10 cellular contexts compared by ENCODE assay signal in genomic region chr3:27591321-27591711, GRCh38.
DNase-seq lines count a peak whose midpoint lies in the region; TF ChIP-seq lines count a peak whose summit lies in the region.
"Had no signal": no experiment of that assay in that cellular context is flagged by ENCODE, and none has a peak within 500 bp of the region (broad histone marks: within the 10 kb centered on the region; RNA-seq: fewer than 3 reads in every experiment).

No MANE protein-coding gene starts in this region.

- H3K27me3 ChIP-seq in esophagus muscularis mucosa, result no peaks in the 10 kb centered on the region

- DNase-seq in Calu3 (no peak), SK-N-MC (ENCODE audit: low read depth, low spot score) (no peak), esophagus muscularis mucosa (ENCODE audit: extremely low spot score) (no peak), pulmonary artery endothelial cell (ENCODE audit: low read depth, low spot score) (peak; percentile 44), NCI-H187 (lab: John Stamatoyannopoulos, UW) (no peak), NCI-H146 (lab: John Stamatoyannopoulos, UW) (no peak), GM03348 (ENCODE audit: low spot score) (no peak), GM10266 (ENCODE audit: extremely low spot score) (no peak)
- DNase-seq: cortex of kidney, T1000 had no signal

- TF ChIP-seq CTCF in Calu3 (IDR thresholded peaks at IDR 0.05; ENCODE audit: unreplicated experiment), result no peak
- TF ChIP-seq CTCF in esophagus muscularis mucosa (IDR thresholded peaks at IDR 0.05), result no peak
- TF ChIP-seq CTCF in GM10266 (IDR thresholded peaks at IDR 0.05; ENCODE audit: control insufficient read depth, insufficient read depth, low read depth, missing control alignments), result no peak

- TF ChIP-seq POLR2A in esophagus muscularis mucosa (IDR thresholded peaks at IDR 0.05; ENCODE audit: low read depth), result no peak

- H3K9me3 Mint-ChIP-seq in Calu3 (ENCODE audit: low read depth, unreplicated experiment), result no peaks in the 10 kb centered on the region

- H3K27me3 Mint-ChIP-seq in Calu3 (ENCODE audit: unreplicated experiment), result no peaks in the 10 kb centered on the region

- no peak overlapping the region for H3K9ac ChIP-seq in SK-N-MC (ENCODE audit: insufficient read length)

- intact Hi-C loops in Calu3 (cut with micrococcal nuclease; ENCODE audit: unreplicated experiment) (loop anchor here (5.0 kb wide), 1 partner anchor 86 kb away; no protein-coding TSS in a partner anchor), esophagus muscularis mucosa (cut with DNase I) (no loop called here)

- CTCF ChIA-PET in Calu3 (lab: Charles Lee), result interaction anchor here (1.0 to 1.2 kb wide), 2 partner anchors 16 to 107 kb away, joined by 3 to 4 read pairs; partner anchors contain the start of gene SLC4A7

- H3K9me3 ChIP-seq in SK-N-MC (ENCODE audit: low read depth, low read length), result no peaks in the 10 kb centered on the region
- H3K9me3 ChIP-seq in esophagus muscularis mucosa, result no peaks in the 10 kb centered on the region

- no peaks in the 10 kb centered on the region for H3K36me3 ChIP-seq in SK-N-MC (ENCODE audit: insufficient read depth, low read length)
- H3K36me3 ChIP-seq in esophagus muscularis mucosa, result no peaks in the 10 kb centered on the region

- no peak for TF ChIP-seq EP300 in esophagus muscularis mucosa (IDR thresholded peaks at IDR 0.05)

- H3K4me3 Mint-ChIP-seq in Calu3 (ENCODE audit: low read depth, unreplicated experiment), result no peak overlapping the region

- H3K4me3 ChIP-seq in SK-N-MC, result peak overlapping the region; percentile 53
- no peak overlapping the region for H3K4me3 ChIP-seq in esophagus muscularis mucosa

- 20% methylated on average over 3 of the region's 3 CpGs for WGBS in esophagus muscularis mucosa

- H3K4me1 ChIP-seq in esophagus muscularis mucosa, result peaks cover 17 to 43% (median 41%) of the 10 kb centered on the region in 4 donors

- H3K27ac ChIP-seq in SK-N-MC (peak overlapping the region; percentile 86), esophagus muscularis mucosa (replicated peaks in 1 of 4) (peak overlapping the region; percentile 60 to 72 (median 64))

- peaks cover 35% of the 10 kb centered on the region for H3K4me1 Mint-ChIP-seq in Calu3 (ENCODE audit: low read depth, unreplicated experiment)

- peak overlapping the region; percentile 64 for H3K27ac Mint-ChIP-seq in Calu3 (ENCODE audit: unreplicated experiment)

- no peaks in the 10 kb centered on the region for H3K36me3 Mint-ChIP-seq in Calu3 (ENCODE audit: insufficient read depth, unreplicated experiment)

- no TSS peak for BruUV-seq in Calu3 (replicated peaks; lab: Mats Ljungman, UMichigan)
